In genomic region chrX:48491809-48492208, GRCh38 we compare ENCODE assay signal across 28 cellular contexts. TPM values are rescaled to one million over a fixed set of nuclear protein-coding genes. Genes with fewer than 3 reads are reported as not detected.
DNase-seq lines count a peak whose midpoint lies in the region; ATAC-seq, FAIRE-seq and TF ChIP-seq lines count a peak whose summit lies in the region.
"Had no signal": no experiment of that assay in that cellular context is flagged by ENCODE, and none has a peak within 500 bp of the region (broad histone marks: within the 10 kb centered on the region; RNA-seq: fewer than 3 reads in every experiment).

No MANE protein-coding gene starts in this region.

- CTCF ChIA-PET in HEK293 (lab: Yijun Ruan, JAX): interaction anchor here (0.7 kb wide), 1 partner anchor 1592 kb away, joined by 3 read pairs; no protein-coding TSS in a partner anchor
- CTCF ChIA-PET in K562 (lab: Yijun Ruan, JAX; ENCODE audit: low intra/inter-chr PET ratio): no interaction called here

- no peaks in the 10 kb centered on the region for H4K20me1 ChIP-seq in K562 (replicated peaks; ENCODE audit: control insufficient read depth, insufficient read depth, low read length)

- no peak for FAIRE-seq in K562 (lab: Jason Lieb, UNC)
- FAIRE-seq in kidney (lab: Jason Lieb, UNC): no peak
- FAIRE-seq: small intestine, TTC549 had no signal

- no peak overlapping the region for H3K27ac ChIP-seq in HEK293 (ENCODE audit: extremely low read depth, low read depth, low read length)
- H3K27ac ChIP-seq in K562 (ENCODE audit: extremely low read depth, low read depth, low read length): peak overlapping the region; percentile 12; the same call in 1 of the 3 replicates
- H3K27ac ChIP-seq in kidney (ENCODE audit: low read depth in 2 of 2, low read length in 2 of 2): no peak overlapping the region
- H3K27ac ChIP-seq in spleen: no peak overlapping the region
- H3K27ac ChIP-seq: left lung, ovary, SK-N-MC, transverse colon had no signal

- H3K27me3 ChIP-seq in K562 (ENCODE audit: control insufficient read depth in 2 of 2, insufficient read depth in 2 of 2, low read length in 2 of 2) (no peaks in the 10 kb centered on the region), spleen (replicated peaks in 1 of 7) (no peaks in the 10 kb centered on the region)
- H3K27me3 ChIP-seq: left lung, MG63, ovary, transverse colon had no signal

- H3K9ac ChIP-seq in K562 (ENCODE audit: insufficient read depth in 1 of 2, low read depth in 2 of 2, low read length in 2 of 2) (no peak overlapping the region), kidney (ENCODE audit: low read length in 2 of 2) (no peak overlapping the region)

- TF ChIP-seq RAD21 in K562 (CRISPR knock-in tag; conservative IDR thresholded peaks at IDR 0.05 in 1 of 2, IDR thresholded peaks at IDR 0.05 in 1 of 2): no peak

- intact Hi-C loops in K562 (cut with micrococcal nuclease): loop anchor here (10.0 kb wide), 1 partner anchor 657 kb away; the partner anchor contains the start of gene ZNF81
- intact Hi-C loops in kidney (cut with DNase I): no loop called here
- intact Hi-C loops in spleen (cut with DNase I; ENCODE audit: low total_unique reads): no loop called here

- no TSS peak for BruUV-seq in K562 (replicated peaks; lab: Mats Ljungman, UMichigan)

- 0 out of 2 replicates have a peak overlapping the region, but pooled peaks have one; percentile 27 for H3K4me2 ChIP-seq in K562 (ENCODE audit: insufficient read depth, low read length)
- H3K4me2 ChIP-seq: GM23338 had no signal

- POLR2A ChIA-PET in HEK293 (lab: Yijun Ruan, JAX): no interaction called here
- POLR2A ChIA-PET in K562 (lab: Yijun Ruan, JAX): no interaction called here

- no peak for ATAC-seq in K562
- ATAC-seq: activated T-helper 17 cell treated with anti-CD3 and anti-CD28 coated beads, Interleukin-2, amount 50 U/mL, for 72 hours; GM23338 had no signal

- no peak overlapping the region for H3K4me3 ChIP-seq in HEK293 (ENCODE audit: low read depth, low read length)
- H3K4me3 ChIP-seq in K562: no peak overlapping the region
- H3K4me3 ChIP-seq in kidney (ENCODE audit: low read length in 2 of 2): no peak overlapping the region
- no peak overlapping the region for H3K4me3 ChIP-seq in spleen
- H3K4me3 ChIP-seq: GM23338, left lung, MG63, ovary, SK-N-MC, transverse colon had no signal

- no peak for TF ChIP-seq CTCF in HEK293 (tag by site-specific recombination; IDR thresholded peaks at IDR 0.05)
- TF ChIP-seq CTCF in K562 (IDR thresholded peaks at IDR 0.05 in 2 of 3, conservative IDR thresholded peaks at IDR 0.05 in 1 of 3; ENCODE audit: insufficient read depth in 2 of 3, low read depth in 1 of 3, low read length in 3 of 3): no peak
- no peak for TF ChIP-seq CTCF in kidney (IDR thresholded peaks at IDR 0.05; ENCODE audit: borderline replicate concordance, extremely low read depth, insufficient read depth)
- TF ChIP-seq CTCF in spleen (IDR thresholded peaks at IDR 0.05 in 8 of 11, conservative IDR thresholded peaks at IDR 0.05 in 3 of 11): no peak

- peaks cover 4% of the 10 kb centered on the region for H3K9me1 ChIP-seq in K562 (ENCODE audit: control insufficient read depth, insufficient read depth, low read length)

- in situ Hi-C loops in K562 (cut with MboI): loop anchor here (5.0 to 25.0 kb wide), 2 partner anchors 410 to 630 kb away; no protein-coding TSS in a partner anchor

- H3K36me3 ChIP-seq in HEK293 (ENCODE audit: control insufficient read depth in 2 of 2, insufficient read depth in 1 of 2, low read length in 2 of 2) (peaks cover 0 to 7% of the 10 kb centered on the region in 2 experiments; a peak in 1 of 3 replicates), K562 (ENCODE audit: control insufficient read depth, insufficient read depth, low read length) (peaks cover 4% of the 10 kb centered on the region; the same call in 2 of the 3 replicates), kidney (ENCODE audit: control insufficient read depth in 1 of 2, insufficient read depth in 2 of 2, low read length in 2 of 2) (no peaks in the 10 kb centered on the region), spleen (peaks cover 0 to 5% (median 0%) of the 10 kb centered on the region in 6 donors)
- H3K36me3 ChIP-seq: left lung, MG63, ovary, transverse colon had no signal

- 68% methylated on average over 5 of the region's 9 CpGs for WGBS in K562 (ENCODE audit: insufficient coverage, low coverage, missing lambda C conversion rate)
- 68 to 94% (median 88%) methylated on average over 3 to 9 of the region's 9 CpGs for WGBS in spleen, 5 donors

- TF ChIP-seq POLR2A in K562 (conservative IDR thresholded peaks at IDR 0.05) (no peak), spleen (IDR thresholded peaks at IDR 0.05) (no peak)

- no peak for TF ChIP-seq EP300 in K562 (IDR thresholded peaks at IDR 0.05; ENCODE audit: low read length)

- H3K9me3 ChIP-seq in HEK293 (ENCODE audit: control insufficient read depth, insufficient read depth, low read depth, low read length): no peaks in the 10 kb centered on the region
- no peaks in the 10 kb centered on the region for H3K9me3 ChIP-seq in K562 (replicated peaks; ENCODE audit: control insufficient read depth, insufficient read depth, low read depth, low read length)
- H3K9me3 ChIP-seq in kidney (ENCODE audit: control insufficient read depth in 1 of 2, low read length in 2 of 2): no peaks in the 10 kb centered on the region
- H3K9me3 ChIP-seq in spleen: no peaks in the 10 kb centered on the region
- H3K9me3 ChIP-seq: left lung, MG63, ovary, transverse colon had no signal

- H2AFZ ChIP-seq in K562 (ENCODE audit: low read depth, low read length): no peak overlapping the region; the same call in 1 of the 2 replicates
- H2AFZ ChIP-seq: GM23338 had no signal

- H3K4me1 ChIP-seq in HEK293 (ENCODE audit: control insufficient read depth, insufficient read depth, low read length) (no peaks in the 10 kb centered on the region), K562 (replicated peaks in 1 of 2; ENCODE audit: control insufficient read depth in 2 of 2, insufficient read depth in 2 of 2, low read length in 2 of 2) (peaks cover 9 to 26% of the 10 kb centered on the region in 2 experiments; a peak in 4 of 5 replicates), kidney (ENCODE audit: control insufficient read depth in 1 of 2, insufficient read depth in 1 of 2, low read depth in 1 of 2, low read length in 2 of 2) (no peaks in the 10 kb centered on the region), spleen (no peaks in the 10 kb centered on the region)
- H3K4me1 ChIP-seq: left lung, transverse colon had no signal

- no peaks in the 10 kb centered on the region for H3K79me2 ChIP-seq in K562 (ENCODE audit: control insufficient read depth, insufficient read depth, low read length)

- DNase-seq in K562 (ENCODE audit: extremely low read depth in 1 of 4, low spot score in 3 of 4): no peak
- peak; percentile 15 for DNase-seq in kidney
- DNase-seq in spleen: peak; percentile 35
- DNase-seq in GOT3 (lab: John Stamatoyannopoulos, UW): no peak
- DNase-seq in cortex of kidney (lab: John Stamatoyannopoulos, UW): no peak
- no peak for DNase-seq in activated naive CD4-positive, alpha-beta T cell treated with anti-CD3 and anti-CD28 coated beads, Interleukin-2, amount 50 U/mL, for 16 hours
- DNase-seq: activated CD4-positive, alpha-beta memory T cell treated with anti-CD3 and anti-CD28 coated beads for 36 hours; activated CD4-positive, CD25-positive, alpha-beta regulatory T cell treated with anti-CD3 and anti-CD28 coated beads, Interleukin-2, amount 50 U/mL, for 72 hours; amygdala; CD4-positive, CD25-positive, alpha-beta regulatory T cell; endodermal cell; hypothalamus; left lung; naive thymus-derived CD4-positive, alpha-beta T cell; NCI-H1417; NCI-H345; NCI-H774; ovary; small intestine; stimulated activated CD4-positive, alpha-beta T cell treated with anti-CD3 and anti-CD28 coated beads, Interleukin-2, amount 100 ng/mL, for 24 hours; transverse colon had no signal

RNA-seq across cellular contexts. Expression of gene FTSJ1, which starts 15.8 kb away (rescaled TPM):
- total RNA-seq in K562 (2011; cell fraction: chromatin; rRNA removed; ENCODE audit: low replicate concordance): 42.8 and 61.0 TPM in 2 replicates
- 58.9 and 60.7 TPM in 2 replicates for total RNA-seq in K562 (2011; cell fraction: nucleolus; rRNA removed)
- total RNA-seq in K562 (2011; cell fraction: nucleoplasm; rRNA removed): 41.1 and 41.9 TPM in 2 replicates
- total RNA-seq in K562 (2014; rRNA removed) (87.2 and 121 TPM in 2 replicates), K562 (2014; rRNA removed; fragmentation: Illumina TruSeq; extraction: Trizol) (54.7 and 60.1 TPM in 2 replicates), K562 (2015; rRNA removed; fragmentation: Illumina TruSeq; extraction: Trizol) (72.9 and 75.2 TPM in 2 replicates), K562 (2021) (85.0 and 87.3 TPM in 2 replicates), kidney (33.9 TPM), spleen (10 to 100 TPM; 27.1 to 58.6 (median 38.5) TPM)
- polyA plus RNA-seq in K562 (2011; rRNA removed) (51.4 and 53.1 TPM in 2 replicates), K562 (2014; fragmentation: Illumina TruSeq; extraction: Trizol) (95.6 and 109 TPM in 2 replicates), K562 (2014; fragmentation: Nextera tagmentation; extraction: Ambion mirVana) (10 to 100 TPM; 12.2 to 17.4 TPM), K562 (2014; rRNA removed) (71.6 and 86.8 TPM in 2 replicates), kidney (ENCODE audit: insufficient read depth, low read depth, low replicate concordance) (30.6 TPM), spleen (10 to 100 TPM; 36.6 to 47.4 (median 41.0) TPM)
- polyA plus RNA-seq in K562 (2011; cell fraction: cytosol; rRNA removed): 61.7 and 125 TPM in 2 replicates
- 119 and 153 TPM in 2 replicates for polyA plus RNA-seq in K562 (2011; cell fraction: nucleus; rRNA removed)
- polyA plus RNA-seq in K562 (2012): 64.0 and 71.6 TPM in 2 replicates
- 18.1 and 25.3 TPM in 2 replicates for polyA minus RNA-seq in K562 (2011; rRNA and poly(A)+ RNA removed)
- 28.1 and 30.3 TPM in 2 replicates for polyA minus RNA-seq in K562 (2011; cell fraction: cytosol; rRNA and poly(A)+ RNA removed)
- 33.3 and 33.4 TPM in 2 replicates for polyA minus RNA-seq in K562 (2011; cell fraction: nucleus; rRNA and poly(A)+ RNA removed)

RNA-seq across cellular contexts. Expression of gene PORCN, which starts 17.0 kb away (rescaled TPM):
- 9.4 and 19.6 TPM in 2 replicates for total RNA-seq in K562 (2011; cell fraction: chromatin; rRNA removed; ENCODE audit: low replicate concordance)
- 9.3 and 10.8 TPM in 2 replicates for total RNA-seq in K562 (2011; cell fraction: nucleolus; rRNA removed)
- 15.0 and 18.6 TPM in 2 replicates for total RNA-seq in K562 (2011; cell fraction: nucleoplasm; rRNA removed)
- total RNA-seq in K562 (2014; rRNA removed) (2.8 and 4.0 TPM in 2 replicates), K562 (2014; rRNA removed; fragmentation: Illumina TruSeq; extraction: Trizol) (1.9 and 2.0 TPM in 2 replicates), K562 (2015; rRNA removed; fragmentation: Illumina TruSeq; extraction: Trizol) (2.4 and 3.2 TPM in 2 replicates), K562 (2021) (4.4 and 4.7 TPM in 2 replicates), kidney (8.9 TPM), spleen (10 to 100 TPM in 5 of 7 donors, 1 to 10 TPM in 2; 9.8 to 20.8 (median 14.2) TPM)
- polyA plus RNA-seq in K562 (2011; rRNA removed) (3.7 and 6.9 TPM in 2 replicates), K562 (2014; fragmentation: Illumina TruSeq; extraction: Trizol) (4.5 and 4.8 TPM in 2 replicates), K562 (2014; fragmentation: Nextera tagmentation; extraction: Ambion mirVana) (under 1 TPM; 0.34 to 0.62 TPM), K562 (2014; rRNA removed) (5.1 TPM in 2 replicates), kidney (ENCODE audit: insufficient read depth, low read depth, low replicate concordance) (11.7 TPM), spleen (1 to 10 TPM; 5.0 to 8.8 (median 7.3) TPM)
- 7.0 and 12.1 TPM in 2 replicates for polyA plus RNA-seq in K562 (2011; cell fraction: cytosol; rRNA removed)
- polyA plus RNA-seq in K562 (2011; cell fraction: nucleus; rRNA removed): 18.5 and 23.1 TPM in 2 replicates
- polyA plus RNA-seq in K562 (2012): 5.0 and 7.8 TPM in 2 replicates
- polyA minus RNA-seq in K562 (2011; rRNA and poly(A)+ RNA removed): 2.0 and 2.5 TPM in 2 replicates
- 4.1 and 8.1 TPM in 2 replicates for polyA minus RNA-seq in K562 (2011; cell fraction: cytosol; rRNA and poly(A)+ RNA removed)
- polyA minus RNA-seq in K562 (2011; cell fraction: nucleus; rRNA and poly(A)+ RNA removed): 4.7 and 5.3 TPM in 2 replicates

RNA-seq across cellular contexts. Expression of gene SLC38A5, which starts 21.7 kb away (rescaled TPM):
- total RNA-seq in K562 (2011; cell fraction: chromatin; rRNA removed; ENCODE audit: low replicate concordance): 149 and 408 TPM in 2 replicates
- 510 and 535 TPM in 2 replicates for total RNA-seq in K562 (2011; cell fraction: nucleolus; rRNA removed)
- total RNA-seq in K562 (2011; cell fraction: nucleoplasm; rRNA removed): 308 and 339 TPM in 2 replicates
- total RNA-seq in K562 (2014; rRNA removed) (142 and 201 TPM in 2 replicates), K562 (2014; rRNA removed; fragmentation: Illumina TruSeq; extraction: Trizol) (72.6 and 88.6 TPM in 2 replicates), K562 (2015; rRNA removed; fragmentation: Illumina TruSeq; extraction: Trizol) (128 and 129 TPM in 2 replicates), K562 (2021) (213 and 228 TPM in 2 replicates), kidney (8.3 TPM), spleen (10 to 100 TPM; 11.3 to 57.4 (median 21.1) TPM)
- polyA plus RNA-seq in K562 (2011; rRNA removed) (163 and 193 TPM in 2 replicates), K562 (2014; fragmentation: Illumina TruSeq; extraction: Trizol) (204 and 238 TPM in 2 replicates), K562 (2014; fragmentation: Nextera tagmentation; extraction: Ambion mirVana) (10 to 100 TPM in 1 of 2 experiments, 1 to 10 TPM in 1; 9.3 to 31.2 TPM), K562 (2014; rRNA removed) (199 and 251 TPM in 2 replicates), kidney (ENCODE audit: insufficient read depth, low read depth, low replicate concordance) (2.9 TPM), spleen (10 to 100 TPM; 20.2 to 30.4 (median 23.5) TPM)
- polyA plus RNA-seq in K562 (2011; cell fraction: cytosol; rRNA removed): 284 and 627 TPM in 2 replicates
- polyA plus RNA-seq in K562 (2011; cell fraction: nucleus; rRNA removed): 364 and 581 TPM in 2 replicates
- polyA plus RNA-seq in K562 (2012): 62.8 and 197 TPM in 2 replicates
- polyA minus RNA-seq in K562 (2011; rRNA and poly(A)+ RNA removed): 113 and 240 TPM in 2 replicates
- polyA minus RNA-seq in K562 (2011; cell fraction: cytosol; rRNA and poly(A)+ RNA removed): 150 and 177 TPM in 2 replicates
- 42.9 and 49.0 TPM in 2 replicates for polyA minus RNA-seq in K562 (2011; cell fraction: nucleus; rRNA and poly(A)+ RNA removed)
- total RNA-seq: Daoy had no signal

RNA-seq across cellular contexts. Expression of gene EBP, which starts 29.8 kb away (rescaled TPM):
- total RNA-seq in K562 (2011; cell fraction: chromatin; rRNA removed; ENCODE audit: low replicate concordance): 184 and 489 TPM in 2 replicates
- 634 and 715 TPM in 2 replicates for total RNA-seq in K562 (2011; cell fraction: nucleolus; rRNA removed)
- total RNA-seq in K562 (2011; cell fraction: nucleoplasm; rRNA removed): 475 and 527 TPM in 2 replicates
- total RNA-seq in K562 (2014; rRNA removed): 244 and 267 TPM in 2 replicates
- 242 and 313 TPM in 2 replicates for total RNA-seq in K562 (2014; rRNA removed; fragmentation: Illumina TruSeq; extraction: Trizol)
- 219 and 244 TPM in 2 replicates for total RNA-seq in K562 (2015; rRNA removed; fragmentation: Illumina TruSeq; extraction: Trizol)
- total RNA-seq in K562 (2021): 264 and 278 TPM in 2 replicates
- polyA plus RNA-seq in K562 (2011; rRNA removed): 228 and 411 TPM in 2 replicates
- polyA plus RNA-seq in K562 (2011; cell fraction: cytosol; rRNA removed): 623 and 681 TPM in 2 replicates
- 365 and 432 TPM in 2 replicates for polyA plus RNA-seq in K562 (2011; cell fraction: nucleus; rRNA removed)
- polyA plus RNA-seq in K562 (2012): 242 and 270 TPM in 2 replicates
- 274 and 307 TPM in 2 replicates for polyA plus RNA-seq in K562 (2014; fragmentation: Illumina TruSeq; extraction: Trizol)
- 100 to 1,000 TPM; 569 to 987 TPM for polyA plus RNA-seq in K562 (2014; fragmentation: Nextera tagmentation; extraction: Ambion mirVana)
- 238 and 281 TPM in 2 replicates for polyA plus RNA-seq in K562 (2014; rRNA removed)
- polyA minus RNA-seq in K562 (2011; rRNA and poly(A)+ RNA removed): 291 and 319 TPM in 2 replicates
- 198 and 240 TPM in 2 replicates for polyA minus RNA-seq in K562 (2011; cell fraction: cytosol; rRNA and poly(A)+ RNA removed)
- polyA minus RNA-seq in K562 (2011; cell fraction: nucleus; rRNA and poly(A)+ RNA removed): 35.1 and 73.1 TPM in 2 replicates
- 33.8 TPM for total RNA-seq in kidney
- polyA plus RNA-seq in kidney (ENCODE audit: insufficient read depth, low read depth, low replicate concordance): 164 TPM
- total RNA-seq in spleen: 10 to 100 TPM; 25.1 to 36.3 (median 32.0) TPM
- polyA plus RNA-seq in spleen: 10 to 100 TPM; 46.4 to 62.3 (median 57.8) TPM

RNA-seq across cellular contexts. Expression of gene TBC1D25, which starts 47.7 kb away (rescaled TPM):
- 11.5 and 26.2 TPM in 2 replicates for total RNA-seq in K562 (2011; cell fraction: chromatin; rRNA removed; ENCODE audit: low replicate concordance)
- total RNA-seq in K562 (2011; cell fraction: nucleolus; rRNA removed): 15.1 and 16.5 TPM in 2 replicates
- 11.6 and 13.7 TPM in 2 replicates for total RNA-seq in K562 (2011; cell fraction: nucleoplasm; rRNA removed)
- 5.4 and 6.7 TPM in 2 replicates for total RNA-seq in K562 (2014; rRNA removed)
- total RNA-seq in K562 (2014; rRNA removed; fragmentation: Illumina TruSeq; extraction: Trizol): 0.87 and 0.96 TPM in 2 replicates
- total RNA-seq in K562 (2015; rRNA removed; fragmentation: Illumina TruSeq; extraction: Trizol): 1.5 and 2.0 TPM in 2 replicates
- total RNA-seq in K562 (2021): 9.5 and 10.6 TPM in 2 replicates
- 3.9 and 7.1 TPM in 2 replicates for polyA plus RNA-seq in K562 (2011; rRNA removed)
- polyA plus RNA-seq in K562 (2011; cell fraction: cytosol; rRNA removed): 5.5 and 7.5 TPM in 2 replicates
- polyA plus RNA-seq in K562 (2011; cell fraction: nucleus; rRNA removed): 17.3 and 27.4 TPM in 2 replicates
- polyA plus RNA-seq in K562 (2012): 6.9 and 8.7 TPM in 2 replicates
- 6.1 and 7.5 TPM in 2 replicates for polyA plus RNA-seq in K562 (2014; fragmentation: Illumina TruSeq; extraction: Trizol)
- polyA plus RNA-seq in K562 (2014; fragmentation: Nextera tagmentation; extraction: Ambion mirVana): under 1 TPM; 0.62 to 0.87 TPM
- 5.4 and 6.2 TPM in 2 replicates for polyA plus RNA-seq in K562 (2014; rRNA removed)
- polyA minus RNA-seq in K562 (2011; rRNA and poly(A)+ RNA removed): 3.5 and 3.9 TPM in 2 replicates
- 4.7 and 13.4 TPM in 2 replicates for polyA minus RNA-seq in K562 (2011; cell fraction: cytosol; rRNA and poly(A)+ RNA removed)
- polyA minus RNA-seq in K562 (2011; cell fraction: nucleus; rRNA and poly(A)+ RNA removed): 4.3 and 5.7 TPM in 2 replicates
- total RNA-seq in kidney: 16.3 TPM
- polyA plus RNA-seq in kidney (ENCODE audit: insufficient read depth, low read depth, low replicate concordance): 6.0 TPM
- 10 to 100 TPM; 12.4 to 19.1 (median 16.2) TPM for total RNA-seq in spleen
- polyA plus RNA-seq in spleen: 1 to 10 TPM; 4.0 to 8.3 (median 6.1) TPM

Comparison
In these comparisons a context has a peak if more than half of its experiments do, and no peak if none do; other contexts are left out.
1. DNase-seq: peak in kidney (single experiment) and spleen (single experiment); none in K562 (0 of 4), GOT3 (single experiment), cortex of kidney (single experiment) and activated naive CD4-positive, alpha-beta T cell treated with anti-CD3 and anti-CD28 coated beads, Interleukin-2, amount 50 U/mL, for 16 hours (single experiment).